Comparison of ENCODE assay signal across 34 cellular contexts in the genomic region with DNA sequence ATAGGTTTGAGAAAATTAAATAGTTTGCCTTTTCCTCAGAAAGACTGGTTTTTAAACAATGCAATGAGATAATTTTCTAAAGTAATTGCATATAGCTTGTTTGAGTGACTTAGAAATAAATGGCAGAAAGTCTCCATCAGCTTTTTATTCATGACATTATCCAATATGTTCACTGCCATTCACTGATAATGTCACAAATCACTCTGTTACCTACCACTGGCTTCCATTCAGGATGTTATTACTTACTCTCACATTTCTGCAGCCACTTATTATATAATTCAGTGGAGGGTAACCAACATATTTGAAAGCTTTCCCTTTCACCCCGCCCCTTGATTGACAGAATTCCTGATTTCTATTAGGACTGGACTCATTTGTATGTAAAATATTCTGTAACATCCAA.
"Had no signal": no experiment of that assay in that cellular context is flagged by ENCODE, and none has a peak within 500 bp of the region (broad histone marks: within the 10 kb centered on the region; RNA-seq: fewer than 3 reads in every experiment).

No MANE protein-coding gene starts in this region.

- H3K27me3 ChIP-seq: MG63 had no signal

- H3K27ac ChIP-seq: KMS-11 had no signal

- H3K9me3 ChIP-seq: MG63 had no signal

- H3K36me3 ChIP-seq: MG63 had no signal

- H3K4me2 ChIP-seq: KMS-11 had no signal

- DNase-seq: Karpas-422, Kasumi-1, KG1, MG63, MM.1S, MV-4-11, NCI-H1048, NCI-H1092, NCI-H1092 treated with DMSO at 0.1 percent for 48 hours, NCI-H1105, NCI-H1105 treated with DMSO at 0.1 percent for 48 hours, NCI-H1417, NCI-H1417 treated with DMSO at 0.1 percent for 48 hours, NCI-H1436, NCI-H1436 treated with DMSO at 0.1 percent for 48 hours, NCI-H146, NCI-H1694, NCI-H1694 treated with DMSO at 0.1 percent for 48 hours, NCI-H187, NCI-H187 treated with DMSO at 0.1 percent for 48 hours, NCI-H1930, NCI-H2029, NCI-H2029 treated with DMSO at 0.1 percent for 48 hours, NCI-H2081, NCI-H2081 treated with DMSO at 0.1 percent for 48 hours, NCI-H2107, NCI-H2171, NCI-H2171 treated with DMSO at 0.1 percent for 48 hours, NCI-H2227 treated with DMSO at 0.1 percent for 48 hours, NCI-H226, NCI-H345, NCI-H446, NCI-H446 treated with DMSO at 0.1 percent for 48 hours had no signal

- H3K9ac ChIP-seq: KMS-11 had no signal

- H3K4me3 ChIP-seq: MG63 had no signal
